8 cellular contexts compared by ENCODE assay signal in the genomic region with DNA sequence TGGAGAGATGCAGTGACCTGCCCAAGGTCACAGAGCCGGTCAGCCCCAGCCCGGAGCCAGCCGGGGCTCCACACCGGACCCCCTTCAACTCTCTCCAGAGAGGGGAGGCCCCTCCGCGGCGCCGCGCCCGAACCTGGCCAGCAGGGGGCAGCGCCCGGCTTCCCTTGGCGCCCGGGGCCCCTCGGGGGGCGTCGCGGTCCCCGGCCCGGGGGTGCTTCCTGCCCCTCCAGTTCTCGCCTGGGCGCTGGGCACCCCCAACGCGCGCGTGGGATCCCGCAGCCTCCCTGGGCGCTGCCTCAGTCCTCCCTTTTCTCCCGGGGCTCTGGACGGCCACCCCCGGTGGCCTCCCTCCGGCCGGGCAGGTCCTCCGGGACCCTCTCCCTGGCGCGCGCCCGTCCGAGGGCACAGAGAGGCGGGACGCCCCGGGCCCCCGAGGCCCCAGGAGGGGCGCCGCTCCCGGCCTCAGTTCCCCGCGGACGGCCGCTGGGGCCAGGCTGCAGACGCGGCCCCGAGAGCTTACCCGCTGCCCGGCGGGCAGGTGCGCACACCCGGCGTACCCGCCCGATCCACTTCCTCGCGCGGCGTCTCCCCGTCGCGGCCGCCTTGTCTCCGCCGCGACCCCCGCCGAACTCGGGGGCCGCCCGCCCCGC. TPM values are rescaled to one million over a fixed set of nuclear protein-coding genes. Genes with fewer than 3 reads are reported as not detected.
DNase-seq lines count a peak whose midpoint lies in the region; ATAC-seq and TF ChIP-seq lines count a peak whose summit lies in the region.

No MANE protein-coding gene starts in this region.

- DNase-seq in GM12865 (ENCODE audit: low read depth) (no peak), PC-9 (peak in 1 of 2 experiments; percentile 50), brain microvascular endothelial cell (no peak), lower lobe of right lung (no peak), testis (no peak), NCI-H1048 (lab: John Stamatoyannopoulos, UW) (no peak), occipital lobe (lab: John Stamatoyannopoulos, UW) (no peak)

- H2AFZ ChIP-seq in PC-9 = peak overlapping the region; percentile 74; the same call in 1 of the 2 replicates

- no peaks in the 10 kb centered on the region; the same call in 1 of the 2 replicates for H3F3A ChIP-seq in PC-9 (ENCODE audit: insufficient read depth, low read depth)

- 0 to 1% methylated on average over 2 to 64 of the region's 78 CpGs for WGBS in testis, 2 donors

- H3K4me1 ChIP-seq in PC-9 (replicated peaks; ENCODE audit: insufficient read depth) (peaks cover 22% of the 10 kb centered on the region; the same call in 1 of the 2 replicates), lower lobe of right lung (peaks cover 13% of the 10 kb centered on the region), testis (no peaks in the 10 kb centered on the region)

- H4K20me1 ChIP-seq in PC-9 (ENCODE audit: insufficient read depth) = no peaks in the 10 kb centered on the region

- intact Hi-C loops in PC-9 (cut with micrococcal nuclease; ENCODE audit: unreplicated experiment) = loop anchor here (2.0 kb wide), 1 partner anchor 28 kb away; no protein-coding TSS in a partner anchor
- intact Hi-C loops in lower lobe of right lung (cut with DNase I) = no loop called here
- intact Hi-C loops in testis (cut with DNase I; ENCODE audit: low total_unique reads) = no loop called here

- POLR2A ChIA-PET in PC-9 (lab: Charles Lee; ENCODE audit: unreplicated experiment) = interaction anchor here (0.6 to 0.7 kb wide), 4 partner anchors 32 to 736 kb away, joined by 3 to 23 read pairs (median 8); partner anchors contain the start of gene LUZP1

- no peaks in the 10 kb centered on the region for H3K27me3 ChIP-seq in PC-9 (ENCODE audit: insufficient read depth, low read depth)
- H3K27me3 ChIP-seq in brain microvascular endothelial cell (replicated peaks) = peaks cover 9% of the 10 kb centered on the region
- peaks cover 47% of the 10 kb centered on the region for H3K27me3 ChIP-seq in lower lobe of right lung (ENCODE audit: low read depth)
- H3K27me3 ChIP-seq in testis = no peaks in the 10 kb centered on the region

- TF ChIP-seq POLR2A in testis (IDR thresholded peaks at IDR 0.05) = no peak

- H3K4me2 ChIP-seq in PC-9 = peak overlapping the region; percentile 90

- in situ Hi-C loops in brain microvascular endothelial cell (cut with HindIII; ENCODE audit: low pct_ligation_motif_present, low sequenced_read_pairs) = no loop called here

- no peaks in the 10 kb centered on the region for H3K36me3 ChIP-seq in PC-9 (ENCODE audit: low read depth)
- H3K36me3 ChIP-seq in brain microvascular endothelial cell (replicated peaks) = no peaks in the 10 kb centered on the region
- H3K36me3 ChIP-seq in lower lobe of right lung = no peaks in the 10 kb centered on the region
- no peaks in the 10 kb centered on the region for H3K36me3 ChIP-seq in testis (ENCODE audit: low read depth, missing control alignments)

- H3K79me2 ChIP-seq in PC-9 (ENCODE audit: low read depth) = 0 out of 2 replicates have a peak, but pooled peaks cover 9% of the 10 kb centered on the region

- CTCF ChIA-PET in PC-9 (lab: Charles Lee) = interaction anchor here (0.5 to 0.7 kb wide), 4 partner anchors 119 to 279 kb away, joined by 3 to 11 read pairs (median 6); no protein-coding TSS in a partner anchor

- no peaks in the 10 kb centered on the region for H3K9me2 ChIP-seq in PC-9 (ENCODE audit: insufficient read depth)

- H3K4me3 ChIP-seq in GM12865 (ENCODE audit: low read depth, low read length) (peak overlapping the region; percentile 27; the same call in 1 of the 2 replicates), PC-9 (peak overlapping the region; percentile 66), brain microvascular endothelial cell (ENCODE audit: low read depth, low read length) (peak overlapping the region; percentile 34), lower lobe of right lung (peak overlapping the region; percentile 57), testis (peak overlapping the region; percentile 34 to 52)

- ATAC-seq in lower lobe of right lung = peak; percentile 53 to 61
- no peak for ATAC-seq in HG03521 (IDR thresholded peaks at IDR 0.05; ENCODE audit: unreplicated experiment)

- peak; percentile 61 for TF ChIP-seq CTCF in GM12865 (IDR thresholded peaks at IDR 0.05; ENCODE audit: insufficient read depth, low read depth, low read length, missing control alignments)
- peak; percentile 79 for TF ChIP-seq CTCF in PC-9 (conservative IDR thresholded peaks at IDR 0.05)
- peak; percentile 60 for TF ChIP-seq CTCF in brain microvascular endothelial cell (IDR thresholded peaks at IDR 0.05; ENCODE audit: low read depth, low read length, missing control alignments)
- peak; percentile 70 for TF ChIP-seq CTCF in lower lobe of right lung (IDR thresholded peaks at IDR 0.05)
- TF ChIP-seq CTCF in testis (IDR thresholded peaks at IDR 0.05) = peak; percentile 20 to 56 (median 38)

- no peak overlapping the region for H3K27ac ChIP-seq in PC-9
- no peak overlapping the region for H3K27ac ChIP-seq in brain microvascular endothelial cell
- no peak overlapping the region for H3K27ac ChIP-seq in lower lobe of right lung
- H3K27ac ChIP-seq in testis = no peak overlapping the region

- H3K9me3 ChIP-seq in PC-9 (ENCODE audit: insufficient read depth, low read depth) = no peaks in the 10 kb centered on the region
- no peaks in the 10 kb centered on the region for H3K9me3 ChIP-seq in lower lobe of right lung
- no peaks in the 10 kb centered on the region for H3K9me3 ChIP-seq in testis

- BruUV-seq in PC-9 (replicated peaks; lab: Mats Ljungman, UMichigan) = no TSS peak

RNA-seq across cellular contexts. Expression of gene HTR1D, which starts 0.4 kb away (rescaled TPM):
- 15.0 and 17.1 TPM in 2 replicates for total RNA-seq in PC-9 (2021)
- total RNA-seq in lower lobe of right lung = 1.1 TPM
- total RNA-seq in testis = under 1 TPM in 1 of 2 donors, not detected in 1; 0.19 TPM
- polyA plus RNA-seq in testis (ENCODE audit: insufficient read depth, low read depth, low replicate concordance) = 0.70 TPM
- not detected for total RNA-seq in occipital lobe

RNA-seq across cellular contexts. Expression of gene LUZP1, which starts 48.2 kb away (rescaled TPM):
- 35.0 and 37.6 TPM in 2 replicates for total RNA-seq in PC-9 (2021)
- 32.5 TPM for total RNA-seq in lower lobe of right lung
- total RNA-seq in testis = 10 to 100 TPM; 20.3 to 36.2 TPM
- 14.4 TPM for polyA plus RNA-seq in testis (ENCODE audit: insufficient read depth, low read depth, low replicate concordance)
- 5.5 TPM for total RNA-seq in occipital lobe
